ENCODE assay signal across 25 cellular contexts in genomic region chr2:53933329-53933728, GRCh38.
"Had no signal": no experiment of that assay in that cellular context is flagged by ENCODE, and none has a peak within 500 bp of the region (broad histone marks: within the 10 kb centered on the region; RNA-seq: fewer than 3 reads in every experiment).

No MANE protein-coding gene starts in this region.

- H3K4me1 Mint-ChIP-seq: central memory CD8-positive, alpha-beta T cell; memory B cell; neural crest cell; T-cell had no signal

- ATAC-seq: activated naive CD4-positive, alpha-beta T cell treated with anti-CD3 and anti-CD28 coated beads, Interleukin-2, amount 50 U/mL, for 72 hours; gastrocnemius medialis; left cardiac atrium; right lobe of liver; stimulated activated naive B cell treated with anti-CD40 and anti-IgM and Interleukin-4, amounts not matched to agents 10 μg/mL and 1 μg/mL and 100 μg/mL, for 72 hours; T-cell had no signal

- H3K27me3 Mint-ChIP-seq: central memory CD8-positive, alpha-beta T cell; memory B cell; stimulated activated naive B cell treated with anti-CD40 and anti-IgM and Interleukin-4, amounts not matched to agents 10 μg/mL and 1 μg/mL and 100 μg/mL, for 72 hours; T-cell had no signal

- H3K27ac Mint-ChIP-seq: activated T-helper 1 cell treated with anti-CD3 and anti-CD28 coated beads, Interleukin-12 subunit alpha, Interleukin-12 subunit beta, Interleukin-2, Interleukin-4 antibody, amounts not matched to agents 30 ng/mL and 10 ng/mL and 1 ng/mL, durations not matched to agents 14 hours and 24 hours and 36 hours; T-cell; T-helper 2 cell treated with Interferon-gamma antibody and Interleukin-4, amounts not matched to agents 5 μg/mL and 100 μg/mL, for 36 hours had no signal

- H3K27ac ChIP-seq: ascending aorta, brain microvascular endothelial cell, coronary artery, esophagus muscularis mucosa, gastrocnemius medialis, right lobe of liver, upper lobe of left lung, VCaP had no signal

- DNase-seq: activated CD4-positive, alpha-beta T cell treated with anti-CD3 and anti-CD28 coated beads for 1 hour; activated CD4-positive, alpha-beta T cell treated with anti-CD3 and anti-CD28 coated beads, Interleukin-2, amount 50 U/mL, for 4 hours; activated T-cell treated with anti-CD3 and anti-CD28 coated beads for 4 hours; brain microvascular endothelial cell; gastrocnemius medialis; head of caudate nucleus; hypothalamus; left cardiac atrium; posterior cingulate gyrus; right lobe of liver; small intestine; stimulated activated CD4-positive, alpha-beta T cell treated with anti-CD3 and anti-CD28 coated beads, Interleukin-15, amount 100 ng/mL, for 24 hours; stimulated activated naive B cell treated with anti-CD40 and anti-IgM and Interleukin-4, amounts not matched to agents 10 μg/mL and 1 μg/mL and 100 μg/mL, for 72 hours; T-cell; upper lobe of left lung had no signal

- H3K4me3 Mint-ChIP-seq: activated T-helper 1 cell treated with anti-CD3 and anti-CD28 coated beads, Interleukin-12 subunit alpha, Interleukin-12 subunit beta, Interleukin-2, Interleukin-4 antibody, amounts not matched to agents 30 ng/mL and 10 ng/mL and 1 ng/mL, durations not matched to agents 14 hours and 24 hours and 36 hours; central memory CD8-positive, alpha-beta T cell; memory B cell; neural crest cell; stimulated activated naive B cell treated with anti-CD40 and anti-IgM and Interleukin-4, amounts not matched to agents 10 μg/mL and 1 μg/mL and 100 μg/mL, for 72 hours; T-cell; T-helper 2 cell treated with Interferon-gamma antibody and Interleukin-4, amounts not matched to agents 5 μg/mL and 100 μg/mL, for 36 hours had no signal

- H3K9me3 Mint-ChIP-seq: activated naive CD4-positive, alpha-beta T cell treated with anti-CD3 and anti-CD28 coated beads, Interleukin-2, amount 50 U/mL, for 72 hours; activated T-helper 1 cell treated with anti-CD3 and anti-CD28 coated beads, Interleukin-12 subunit alpha, Interleukin-12 subunit beta, Interleukin-2, Interleukin-4 antibody, amounts not matched to agents 30 ng/mL and 10 ng/mL and 1 ng/mL, durations not matched to agents 14 hours and 24 hours and 36 hours; central memory CD8-positive, alpha-beta T cell; memory B cell; neural crest cell; stimulated activated naive B cell treated with anti-CD40 and anti-IgM and Interleukin-4, amounts not matched to agents 10 μg/mL and 1 μg/mL and 100 μg/mL, for 72 hours; T-cell; T-helper 2 cell treated with Interferon-gamma antibody and Interleukin-4, amounts not matched to agents 5 μg/mL and 100 μg/mL, for 36 hours had no signal
